ENCODE assay signal across 8 cellular contexts in genomic region chr20:36046073-36046798, GRCh38.
DNase-seq lines count a peak whose midpoint lies in the region; TF ChIP-seq lines count a peak whose summit lies in the region.
"Not testable (repeated sequence)": the region's sequence is repeated elsewhere in the genome, so short reads cannot be mapped to it uniquely, and the experiment has no call there.

No MANE protein-coding gene starts in this region.

- DNase-seq in Calu3; OCI-LY7 (ENCODE audit: low spot score); activated T-cell treated with anti-CD3 and anti-CD28 coated beads, Interleukin-2, amount 50 U/mL, for 24 hours; adipocyte (ENCODE audit: low read depth); chondrocyte (ENCODE audit: low spot score); hepatocyte (ENCODE audit: low spot score); neural crest cell (ENCODE audit: low read depth, low spot score); type B pancreatic cell (ENCODE audit: extremely low spot score, unreplicated experiment): not testable (repeated sequence)

- POLR2A ChIA-PET in OCI-LY7 (lab: Charles Lee) = not testable (repeated sequence)

- not testable (repeated sequence) for H3K9me2 ChIP-seq in OCI-LY7 (ENCODE audit: insufficient read depth, low read length); hepatocyte (replicated peaks; ENCODE audit: insufficient read depth)

- not testable (repeated sequence) for H3K27me3 ChIP-seq in adipocyte (replicated peaks; ENCODE audit: control insufficient read depth, insufficient read depth, low read length); hepatocyte

- H3K36me3 ChIP-seq in OCI-LY7 (ENCODE audit: insufficient read depth, low read length) = peaks cover 42% of the 10 kb centered on the region
- H3K36me3 ChIP-seq in adipocyte (ENCODE audit: control insufficient read depth, insufficient read depth, low read length, severe bottlenecking); hepatocyte (replicated peaks; ENCODE audit: insufficient read depth, low read depth): not testable (repeated sequence)

- not testable (repeated sequence) for H3K4me2 ChIP-seq in OCI-LY7 (ENCODE audit: low read length)
- H3K4me2 ChIP-seq in hepatocyte = peak overlapping the region; percentile 77

- H3K4me3 ChIP-seq in OCI-LY7 (ENCODE audit: low read depth, low read length, poor library complexity, severe bottlenecking); hepatocyte: not testable (repeated sequence)
- peak overlapping the region; percentile 37 for H3K4me3 ChIP-seq in adipocyte (ENCODE audit: low read length)

- H3K79me2 ChIP-seq in OCI-LY7 (ENCODE audit: insufficient read depth, low read depth, low read length) (peaks cover 57% of the 10 kb centered on the region), hepatocyte (peaks cover 79% of the 10 kb centered on the region)

- H3K4me1 ChIP-seq in OCI-LY7 (ENCODE audit: insufficient read depth, low read length, poor library complexity, severe bottlenecking); hepatocyte (ENCODE audit: insufficient read depth): not testable (repeated sequence)
- H3K4me1 ChIP-seq in adipocyte (ENCODE audit: control insufficient read depth, insufficient read depth, low read length) = peaks cover 12% of the 10 kb centered on the region

- H3K27ac ChIP-seq in OCI-LY7 (ENCODE audit: low read depth, low read length, poor library complexity, severe bottlenecking); hepatocyte: not testable (repeated sequence)

- CTCF ChIA-PET in Calu3 (lab: Charles Lee) = interaction anchor here (0.7 kb wide), 1 partner anchor 48 kb away, joined by 3 read pairs; no protein-coding TSS in a partner anchor
- CTCF ChIA-PET in OCI-LY7 (lab: Charles Lee; ENCODE audit: unreplicated experiment) = not testable (repeated sequence)

- not testable (repeated sequence) for TF ChIP-seq CTCF in Calu3 (IDR thresholded peaks at IDR 0.05; ENCODE audit: unreplicated experiment); OCI-LY7 (conservative IDR thresholded peaks at IDR 0.05; ENCODE audit: low read length); chondrocyte (IDR thresholded peaks at IDR 0.05); hepatocyte (IDR thresholded peaks at IDR 0.05; ENCODE audit: poor library complexity); neural crest cell (conservative IDR thresholded peaks at IDR 0.05); type B pancreatic cell (conservative IDR thresholded peaks at IDR 0.05)

- not testable (repeated sequence) for H3K9ac ChIP-seq in adipocyte (ENCODE audit: low read length)

- intact Hi-C loops in Calu3 (cut with micrococcal nuclease; ENCODE audit: unreplicated experiment) = loop anchor here (5.0 kb wide), 1 partner anchor 46 kb away; no protein-coding TSS in a partner anchor
- intact Hi-C loops in OCI-LY7 (cut with micrococcal nuclease; ENCODE audit: unreplicated experiment) = not testable (repeated sequence)

- peak overlapping the region; percentile 12 for H3K27ac Mint-ChIP-seq in Calu3 (ENCODE audit: unreplicated experiment)
- not testable (repeated sequence) for H3K27ac Mint-ChIP-seq in activated T-cell treated with anti-CD3 and anti-CD28 coated beads, Interleukin-2, amount 50 U/mL, for 24 hours; neural crest cell (ENCODE audit: unreplicated experiment)
- peak overlapping the region; percentile 28 for H3K27ac Mint-ChIP-seq in chondrocyte (ENCODE audit: unreplicated experiment)
- peak overlapping the region; percentile 81 for H3K27ac Mint-ChIP-seq in type B pancreatic cell

- peak overlapping the region; percentile 74 for H3K4me3 Mint-ChIP-seq in Calu3 (ENCODE audit: low read depth, unreplicated experiment)
- H3K4me3 Mint-ChIP-seq in activated T-cell treated with anti-CD3 and anti-CD28 coated beads, Interleukin-2, amount 50 U/mL, for 24 hours = peak overlapping the region; percentile 2
- H3K4me3 Mint-ChIP-seq in chondrocyte (ENCODE audit: unreplicated experiment) = peak overlapping the region; percentile 10
- peak overlapping the region; percentile 75 for H3K4me3 Mint-ChIP-seq in neural crest cell
- peak overlapping the region; percentile 17 for H3K4me3 Mint-ChIP-seq in type B pancreatic cell

- 80% methylated on average over 4 of the region's 4 CpGs for WGBS in hepatocyte (ENCODE audit: low lambda C conversion rate, missing lambda C conversion rate)

- H3K9me3 ChIP-seq in OCI-LY7 (ENCODE audit: low read length); adipocyte (ENCODE audit: control insufficient read depth, low read length); hepatocyte (ENCODE audit: low read depth): not testable (repeated sequence)

- H3K36me3 Mint-ChIP-seq in Calu3 (ENCODE audit: insufficient read depth, unreplicated experiment) (peaks cover 73% of the 10 kb centered on the region), chondrocyte (ENCODE audit: low read depth) (peaks cover 23% of the 10 kb centered on the region), neural crest cell (ENCODE audit: low read depth) (peaks cover 17% of the 10 kb centered on the region), type B pancreatic cell (peaks cover 44% of the 10 kb centered on the region)
- H3K36me3 Mint-ChIP-seq in activated T-cell treated with anti-CD3 and anti-CD28 coated beads, Interleukin-2, amount 50 U/mL, for 24 hours (ENCODE audit: low read depth) = peaks cover 59% of the 10 kb centered on the region

- H3K27me3 Mint-ChIP-seq in Calu3 (ENCODE audit: unreplicated experiment); activated T-cell treated with anti-CD3 and anti-CD28 coated beads, Interleukin-2, amount 50 U/mL, for 24 hours; chondrocyte (ENCODE audit: low read depth); neural crest cell (ENCODE audit: low read depth); type B pancreatic cell: not testable (repeated sequence)

- H4K20me1 ChIP-seq in OCI-LY7 (ENCODE audit: insufficient read depth, low read length) (peaks cover 13% of the 10 kb centered on the region), hepatocyte (ENCODE audit: insufficient read depth, poor library complexity, severe bottlenecking) (peaks cover 56% of the 10 kb centered on the region)

- BruUV-seq in Calu3 (replicated peaks; lab: Mats Ljungman, UMichigan) = not testable (repeated sequence)
- BruUV-seq in OCI-LY7 (replicated peaks; lab: Mats Ljungman, UMichigan) = TSS peak; percentile 1

- H3K9me3 Mint-ChIP-seq in Calu3 (ENCODE audit: low read depth, unreplicated experiment); activated T-cell treated with anti-CD3 and anti-CD28 coated beads, Interleukin-2, amount 50 U/mL, for 24 hours; chondrocyte (ENCODE audit: low read depth); neural crest cell; type B pancreatic cell: not testable (repeated sequence)

- H2AFZ ChIP-seq in OCI-LY7 (ENCODE audit: low read length); hepatocyte: not testable (repeated sequence)

- H3K4me1 Mint-ChIP-seq in Calu3 (ENCODE audit: low read depth, unreplicated experiment) (peaks cover 47% of the 10 kb centered on the region), chondrocyte (ENCODE audit: low read depth) (peaks cover 53% of the 10 kb centered on the region), neural crest cell (peaks cover 39% of the 10 kb centered on the region), type B pancreatic cell (ENCODE audit: unreplicated experiment) (peaks cover 30% of the 10 kb centered on the region)
- peaks cover 42% of the 10 kb centered on the region for H3K4me1 Mint-ChIP-seq in activated T-cell treated with anti-CD3 and anti-CD28 coated beads, Interleukin-2, amount 50 U/mL, for 24 hours (ENCODE audit: low read depth)

Comparison
In these comparisons a context has a peak if more than half of its experiments do, and no peak if none do; other contexts are left out.
1. H3K4me3 Mint-ChIP-seq: peak in every context shown above with its lines; median percentile 75 in neural crest cell; 74 in Calu3; 17 in type B pancreatic cell; 10 in chondrocyte; 2 in activated T-cell treated with anti-CD3 and anti-CD28 coated beads, Interleukin-2, amount 50 U/mL, for 24 hours.